ENCODE assay signal across 21 cellular contexts in genomic region chr17:48973806-48974205, GRCh38. TPM values are rescaled to one million over a fixed set of nuclear protein-coding genes. Genes with fewer than 3 reads are reported as not detected.
"Had no signal": no experiment of that assay in that cellular context is flagged by ENCODE, and none has a peak within 500 bp of the region (broad histone marks: within the 10 kb centered on the region; RNA-seq: fewer than 3 reads in every experiment).

No MANE protein-coding gene starts in this region.

- H3K9me3 ChIP-seq: heart left ventricle, lower lobe of right lung, transverse colon had no signal

- H3K9me3 Mint-ChIP-seq: activated B cell treated with CpG ODN at 0.5 μM for 24 hours; activated CD4-positive, alpha-beta T cell treated with anti-CD3 and anti-CD28 coated beads, Interleukin-2, amount 10 ng/mL, durations not matched to agents 24 days and 14 days; activated naive CD8-positive, alpha-beta T cell treated with anti-CD3 and anti-CD28 coated beads, Interleukin-2, amount 10 ng/mL, durations not matched to agents 7 days and 5 days; central memory CD8-positive, alpha-beta T cell; dendritic cell treated with granulocyte-macrophage colony-stimulating factor and Interleukin-4, amounts not matched to agents 40 ng/mL and 50 ng/mL, for 4 days; stimulated activated memory B cell treated with anti-CD40 and anti-IgM and Interleukin-4, amounts not matched to agents 10 μg/mL and 1 μg/mL and 100 μg/mL, for 72 hours had no signal

- H3K36me3 ChIP-seq: brain microvascular endothelial cell, heart left ventricle, lower lobe of right lung, transverse colon had no signal

- DNase-seq: activated B cell treated with CpG ODN at 0.5 μM for 24 hours; activated CD4-positive, alpha-beta T cell treated with anti-CD3 and anti-CD28 coated beads, Interleukin-2, amount 10 ng/mL, durations not matched to agents 24 days and 14 days; activated CD8-positive, alpha-beta memory T cell treated with anti-CD3 and anti-CD28 coated beads, Interleukin-2, amount 50 U/mL, for 4 hours; activated CD8-positive, alpha-beta T cell treated with anti-CD3 and anti-CD28 coated beads, Interleukin-2, amount 10 ng/mL, durations not matched to agents 7 days and 5 days; activated gamma-delta T cell treated with Interleukin-2 at 50 U/mL for 16 hours; activated naive CD8-positive, alpha-beta T cell treated with anti-CD3 and anti-CD28 coated beads, Interleukin-2, amount 10 ng/mL, durations not matched to agents 7 days and 5 days; activated T-cell treated with anti-CD3 and anti-CD28 coated beads, Interleukin-2, amount 50 U/mL, for 48 hours; brain microvascular endothelial cell; effector memory CD4-positive, alpha-beta T cell; foreskin melanocyte; left colon; lower lobe of right lung; stimulated activated CD4-positive, alpha-beta T cell treated with anti-CD3 and anti-CD28 coated beads, Interleukin-2, amount 100 ng/mL, for 48 hours; T-helper 17 cell; transverse colon had no signal

- H3K27me3 ChIP-seq: brain microvascular endothelial cell had no signal

- H3K4me1 Mint-ChIP-seq: activated B cell treated with CpG ODN at 0.5 μM for 24 hours; central memory CD8-positive, alpha-beta T cell; stimulated activated memory B cell treated with anti-CD40 and anti-IgM and Interleukin-4, amounts not matched to agents 10 μg/mL and 1 μg/mL and 100 μg/mL, for 72 hours; T-helper 17 cell had no signal

- H3K4me3 Mint-ChIP-seq: activated B cell treated with CpG ODN at 0.5 μM for 24 hours; activated CD4-positive, alpha-beta T cell treated with anti-CD3 and anti-CD28 coated beads, Interleukin-2, amount 10 ng/mL, durations not matched to agents 24 days and 14 days; activated CD8-positive, alpha-beta T cell treated with anti-CD3 and anti-CD28 coated beads, Interleukin-2, amount 10 ng/mL, durations not matched to agents 7 days and 5 days; activated naive CD8-positive, alpha-beta T cell treated with anti-CD3 and anti-CD28 coated beads, Interleukin-2, amount 10 ng/mL, durations not matched to agents 7 days and 5 days; central memory CD8-positive, alpha-beta T cell; dendritic cell treated with granulocyte-macrophage colony-stimulating factor and Interleukin-4, amounts not matched to agents 40 ng/mL and 50 ng/mL, for 4 days; stimulated activated memory B cell treated with anti-CD40 and anti-IgM and Interleukin-4, amounts not matched to agents 10 μg/mL and 1 μg/mL and 100 μg/mL, for 72 hours; T-helper 17 cell had no signal

- H3K27ac ChIP-seq: heart left ventricle, lower lobe of right lung, transverse colon had no signal

- ATAC-seq: activated CD8-positive, alpha-beta T cell treated with anti-CD3 and anti-CD28 coated beads, Interleukin-2, amount 10 ng/mL, durations not matched to agents 7 days and 5 days; heart left ventricle; left colon; lower lobe of right lung; stimulated activated memory B cell treated with anti-CD40 and anti-IgM and Interleukin-4, amounts not matched to agents 10 μg/mL and 1 μg/mL and 100 μg/mL, for 72 hours; T-helper 17 cell had no signal

- H3K4me1 ChIP-seq: heart left ventricle, lower lobe of right lung had no signal

- H3K27ac Mint-ChIP-seq: activated B cell treated with CpG ODN at 0.5 μM for 24 hours; activated CD4-positive, alpha-beta T cell treated with anti-CD3 and anti-CD28 coated beads, Interleukin-2, amount 10 ng/mL, durations not matched to agents 24 days and 14 days; activated CD8-positive, alpha-beta T cell treated with anti-CD3 and anti-CD28 coated beads, Interleukin-2, amount 10 ng/mL, durations not matched to agents 7 days and 5 days; activated naive CD8-positive, alpha-beta T cell treated with anti-CD3 and anti-CD28 coated beads, Interleukin-2, amount 10 ng/mL, durations not matched to agents 7 days and 5 days; dendritic cell treated with granulocyte-macrophage colony-stimulating factor and Interleukin-4, amounts not matched to agents 40 ng/mL and 50 ng/mL, for 4 days; stimulated activated memory B cell treated with anti-CD40 and anti-IgM and Interleukin-4, amounts not matched to agents 10 μg/mL and 1 μg/mL and 100 μg/mL, for 72 hours; T-helper 17 cell had no signal

- H3K36me3 Mint-ChIP-seq: activated naive CD8-positive, alpha-beta T cell treated with anti-CD3 and anti-CD28 coated beads, Interleukin-2, amount 10 ng/mL, durations not matched to agents 7 days and 5 days; stimulated activated memory B cell treated with anti-CD40 and anti-IgM and Interleukin-4, amounts not matched to agents 10 μg/mL and 1 μg/mL and 100 μg/mL, for 72 hours had no signal

- H3K4me3 ChIP-seq: heart left ventricle, lower lobe of right lung, transverse colon had no signal

RNA-seq across cellular contexts. Expression of gene GIP, which starts 5.4 kb away (rescaled TPM):
- total RNA-seq: activated B cell treated with CpG ODN at 0.5 μM for 24 hours; activated CD4-positive, alpha-beta T cell treated with anti-CD3 and anti-CD28 coated beads, Interleukin-2, amount 10 ng/mL, durations not matched to agents 24 days and 14 days; activated CD8-positive, alpha-beta T cell treated with anti-CD3 and anti-CD28 coated beads, Interleukin-2, amount 10 ng/mL, durations not matched to agents 7 days and 5 days; activated naive CD8-positive, alpha-beta T cell treated with anti-CD3 and anti-CD28 coated beads, Interleukin-2, amount 10 ng/mL, durations not matched to agents 7 days and 5 days; fibroblast of lung; heart left ventricle; left colon; lower lobe of right lung; renal cortical epithelial cell; T-helper 17 cell; transverse colon had no signal
- polyA plus RNA-seq: fibroblast of lung, heart left ventricle had no signal

RNA-seq across cellular contexts. Expression of gene IGF2BP1, which starts 23.4 kb away (rescaled TPM):
- total RNA-seq: activated CD4-positive, alpha-beta T cell treated with anti-CD3 and anti-CD28 coated beads, Interleukin-2, amount 10 ng/mL, durations not matched to agents 24 days and 14 days; activated CD8-positive, alpha-beta T cell treated with anti-CD3 and anti-CD28 coated beads, Interleukin-2, amount 10 ng/mL, durations not matched to agents 7 days and 5 days; activated naive CD8-positive, alpha-beta T cell treated with anti-CD3 and anti-CD28 coated beads, Interleukin-2, amount 10 ng/mL, durations not matched to agents 7 days and 5 days; heart left ventricle; lower lobe of right lung; T-helper 17 cell had no signal
